Comparison of ENCODE assay signal across 1 cellular context in genomic region chr10:22323538-22324305, GRCh38.
TF ChIP-seq lines count a peak whose summit lies in the region.

No MANE protein-coding gene starts in this region.

TF ChIP-seq in SK-N-SH, 30 proteins besides CTCF, POLR2A, EP300 and RAD21:
- TF ChIP-seq RCOR1 (IDR thresholded peaks at IDR 0.05; ENCODE audit: low read length) (no peak), TCF12 (IDR thresholded peaks at IDR 0.05) (no peak), CHD2 (IDR thresholded peaks at IDR 0.05; ENCODE audit: low read length, partially characterized antibody) (no peak)
